9 cellular contexts compared by ENCODE assay signal in genomic region chr3:13414040-13414729, GRCh38. TPM values are rescaled to one million over a fixed set of nuclear protein-coding genes. Genes with fewer than 3 reads are reported as not detected.
A peak's percentile ranks its signal among the peaks of the same experiment; 100 is the strongest.
DNase-seq lines count a peak whose midpoint lies in the region; ATAC-seq, FAIRE-seq and TF ChIP-seq lines count a peak whose summit lies in the region.
"Had no signal": no experiment of that assay in that cellular context is flagged by ENCODE, and none has a peak within 500 bp of the region (broad histone marks: within the 10 kb centered on the region; RNA-seq: fewer than 3 reads in every experiment).

No MANE protein-coding gene starts in this region.

- H3K27me3 ChIP-seq in Peyer's patch: no peaks in the 10 kb centered on the region
- H3K27me3 ChIP-seq: cardiac muscle cell had no signal

- TF ChIP-seq CTCF in Peyer's patch (IDR thresholded peaks at IDR 0.05): no peak

- no peaks in the 10 kb centered on the region for H3K36me3 ChIP-seq in Peyer's patch
- H3K36me3 ChIP-seq: cardiac muscle cell had no signal

- H3K4me3 ChIP-seq in Peyer's patch: peak overlapping the region in 1 of 4 donors; percentile 5
- H3K4me3 ChIP-seq: cardiac muscle cell had no signal

- H3K4me1 ChIP-seq in Peyer's patch: peaks cover 0 to 31% (median 17%) of the 10 kb centered on the region in 4 donors

- peak in 2 of 3 donors; percentile 90 to 91 for DNase-seq in Peyer's patch
- peak; percentile 85 for DNase-seq in activated effector memory CD4-positive, alpha-beta T cell treated with anti-CD3 and anti-CD28 coated beads, Interleukin-2, amount 50 U/mL, for 16 hours
- DNase-seq in mucosa of gallbladder (ENCODE audit: low spot score): peak; percentile 26
- peak; percentile 35 for DNase-seq in urothelium cell line (ENCODE audit: low spot score)
- no peak for DNase-seq in foreskin melanocyte
- no peak for DNase-seq in DMS153 (lab: John Stamatoyannopoulos, UW)

- no peaks in the 10 kb centered on the region for H3K9me3 ChIP-seq in Peyer's patch

- ATAC-seq in GM18907 (IDR thresholded peaks at IDR 0.05; ENCODE audit: unreplicated experiment): peak; percentile 92
- peak; percentile 88 for ATAC-seq in HG02943 (IDR thresholded peaks at IDR 0.05; ENCODE audit: low read depth, unreplicated experiment)

- no peak for TF ChIP-seq POLR2A in Peyer's patch (IDR thresholded peaks at IDR 0.05)

- FAIRE-seq in urothelium cell line (lab: Jason Lieb, UNC): no peak

- H3K27ac ChIP-seq in Peyer's patch: peak overlapping the region; percentile 33 to 98 (median 70)
- H3K27ac ChIP-seq: cardiac muscle cell had no signal

RNA-seq across cellular contexts. Expression of gene NUP210, which starts 5.9 kb away (rescaled TPM):
- 10 to 100 TPM; 11.6 to 81.7 (median 29.8) TPM for total RNA-seq in Peyer's patch
- total RNA-seq in mucosa of gallbladder: 12.1 TPM

Comparison
In these comparisons a context has a peak if more than half of its experiments do, and no peak if none do; other contexts are left out.
1. DNase-seq: peak in Peyer's patch (2 of 3), activated effector memory CD4-positive, alpha-beta T cell treated with anti-CD3 and anti-CD28 coated beads, Interleukin-2, amount 50 U/mL, for 16 hours (single experiment), mucosa of gallbladder (single experiment) and urothelium cell line (single experiment); none in foreskin melanocyte (single experiment) and DMS153 (single experiment).